9 cellular contexts compared by ENCODE assay signal in the genomic region with DNA sequence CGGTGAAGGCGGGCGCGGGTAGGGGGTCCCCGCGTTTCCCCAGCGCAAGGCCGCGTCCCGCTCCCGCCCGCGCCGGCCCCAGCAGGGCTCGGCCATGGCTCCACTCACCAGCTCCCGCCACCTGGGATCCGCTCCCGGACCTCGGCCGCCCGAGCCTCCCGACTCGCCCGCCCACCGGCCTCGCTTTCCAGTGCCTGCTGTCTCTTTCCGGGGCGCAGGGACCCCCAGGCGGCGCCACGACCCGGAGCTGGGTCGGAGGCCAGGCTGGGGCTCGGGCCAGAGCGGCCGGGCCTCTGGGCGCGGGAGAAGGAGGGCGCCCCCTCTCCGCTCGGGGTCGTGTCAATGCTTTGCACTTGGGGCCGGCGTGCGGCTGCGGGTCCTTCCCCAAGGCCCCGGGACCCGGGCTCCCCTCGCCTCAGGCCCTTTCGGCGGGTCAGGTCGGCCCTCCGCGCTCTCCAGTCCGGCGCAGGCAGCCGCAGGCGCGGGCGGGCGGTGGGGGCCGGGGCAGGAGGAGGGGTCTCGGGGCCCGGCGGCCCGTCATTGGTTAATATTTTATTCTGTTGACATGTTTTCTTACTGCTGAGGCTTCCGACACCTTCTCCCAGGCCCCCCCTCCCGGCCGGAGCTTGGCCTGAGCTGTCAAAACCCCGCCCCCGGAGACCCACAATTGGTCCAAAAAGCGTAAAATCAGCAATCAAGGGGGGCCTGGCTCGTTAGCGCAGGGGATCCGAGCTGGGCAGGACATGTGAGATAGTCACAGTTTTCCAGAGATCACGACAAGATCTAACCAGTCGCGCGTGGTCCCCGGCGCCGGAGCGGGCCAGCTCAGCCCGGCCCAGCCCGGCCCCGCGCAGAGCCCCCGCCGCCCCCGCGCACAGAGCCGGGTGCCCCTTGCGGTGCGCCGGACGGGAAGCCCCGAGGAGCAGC. TPM values are rescaled to one million over a fixed set of nuclear protein-coding genes. Genes with fewer than 3 reads are reported as not detected.
DNase-seq lines count a peak whose midpoint lies in the region; ATAC-seq and TF ChIP-seq lines count a peak whose summit lies in the region.
"Had no signal": no experiment of that assay in that cellular context is flagged by ENCODE, and none has a peak within 500 bp of the region (broad histone marks: within the 10 kb centered on the region; RNA-seq: fewer than 3 reads in every experiment).

A gene (plus strand): TSS at position 713 of the 927 bp plus-strand sequence. CDS start 334 bp downstream, outside the sequence.

- H3K36me3 ChIP-seq in mesendoderm (ENCODE audit: control insufficient read depth, insufficient read depth, low read length) (no peaks in the 10 kb centered on the region), transverse colon (no peaks in the 10 kb centered on the region)

- no peak within 1 kb of the TSS for H3K4ac ChIP-seq in mesendoderm (ENCODE audit: low read depth, low read length)

- ATAC-seq in GM21825 (IDR thresholded peaks at IDR 0.05; ENCODE audit: unreplicated experiment) = no peak

- no peak within 1 kb of the TSS for H3K23ac ChIP-seq in mesendoderm (ENCODE audit: low read length)

- DNase-seq in NCI-H82 (lab: John Stamatoyannopoulos, UW) (peak; percentile 52), NCI-H82 treated with DMSO at 0.1 percent for 48 hours (lab: John Stamatoyannopoulos, UW; ENCODE audit: unreplicated experiment) (no peak), RPMI7951 (ENCODE audit: low read depth) (peak; percentile 94), ecto neural progenitor cell (ENCODE audit: low spot score) (peak; percentile 83), mesendoderm (peak; percentile 87), transverse colon (peak; percentile 55), CD1c-positive myeloid dendritic cell (ENCODE audit: extremely low spot score) (no peak)

- H2BK15ac ChIP-seq in mesendoderm (replicated peaks; ENCODE audit: low read depth) = no peak within 1 kb of the TSS

- no peak within 1 kb of the TSS for H4K8ac ChIP-seq in mesendoderm (ENCODE audit: low read depth, low read length)

- H3K4me3 ChIP-seq in mesendoderm (ENCODE audit: low read length) (no peak within 1 kb of the TSS), transverse colon (peak within 1 kb of the TSS; percentile 20 to 54 (median 30))

- H3K4me1 ChIP-seq in mesendoderm (ENCODE audit: control insufficient read depth, low read depth, low read length) = peaks cover 2% of the 10 kb centered on the region
- peaks cover 11 to 53% (median 41%) of the 10 kb centered on the region in 4 donors for H3K4me1 ChIP-seq in transverse colon

- TF ChIP-seq POLR2A in transverse colon (IDR thresholded peaks at IDR 0.05) = no peak

- no CpG with 5 or more reads among the region's 97 CpGs for WGBS in mesendoderm (ENCODE audit: extremely low coverage, insufficient coverage, low lambda C conversion rate)
- 4% methylated on average over 64 of the region's 97 CpGs; no CpG with 5 or more reads in 1 of the 2 donors for WGBS in transverse colon (ENCODE audit: low coverage in 1 of 2), 2 donors

- H3K79me1 ChIP-seq in mesendoderm (ENCODE audit: low read length) = no peaks in the 10 kb centered on the region

- no peak for TF ChIP-seq EP300 in transverse colon (IDR thresholded peaks at IDR 0.05; ENCODE audit: low read depth)

- no peak within 1 kb of the TSS for H4K5ac ChIP-seq in mesendoderm (ENCODE audit: low read length)

- peak within 1 kb of the TSS; percentile 73 for H3K56ac ChIP-seq in mesendoderm (ENCODE audit: low read length)

- no peaks in the 10 kb centered on the region for H3K9me3 ChIP-seq in transverse colon

- peaks cover 65% of the 10 kb centered on the region for H3K27me3 ChIP-seq in mesendoderm (ENCODE audit: insufficient read depth, low read length, poor library complexity)
- H3K27me3 ChIP-seq in transverse colon = peaks cover 92% of the 10 kb centered on the region

- peak within 1 kb of the TSS; percentile 57 for H3K4me2 ChIP-seq in mesendoderm (ENCODE audit: low read length)

- no peak within 1 kb of the TSS for H2AK5ac ChIP-seq in mesendoderm (ENCODE audit: low read length)

- intact Hi-C loops in transverse colon (cut with DNase I; ENCODE audit: low total_unique reads) = no loop called here

- peak within 1 kb of the TSS; percentile 44 for H3K9ac ChIP-seq in mesendoderm (ENCODE audit: low read length)

- H3K27ac ChIP-seq in mesendoderm (ENCODE audit: low read depth, low read length) = no peak within 1 kb of the TSS
- peak within 1 kb of the TSS; percentile 53 to 78 (median 75) for H3K27ac ChIP-seq in transverse colon

- H2BK5ac ChIP-seq in mesendoderm (ENCODE audit: low read length) = no peak within 1 kb of the TSS

- no peak within 1 kb of the TSS for H3K18ac ChIP-seq in mesendoderm (ENCODE audit: low read length)

- H2BK120ac ChIP-seq in mesendoderm (ENCODE audit: low read depth, low read length) = no peak within 1 kb of the TSS

- H3K79me2 ChIP-seq in mesendoderm (ENCODE audit: control insufficient read depth, insufficient read depth, low read length) = no peaks in the 10 kb centered on the region

- TF ChIP-seq CTCF in transverse colon (IDR thresholded peaks at IDR 0.05) = no peak

- in situ Hi-C loops in transverse colon (cut with MboI; ENCODE audit: low pct_ligation_motif_present in 1 of 4, low pct_unique_long_range_greater_than_20kb in 1 of 4, low sequenced_read_pairs in 3 of 4) = loop anchor here (25.0 kb wide), 6 partner anchors 162 to 687 kb away; no protein-coding TSS in a partner anchor

RNA-seq across cellular contexts. Expression of the gene that starts here (rescaled TPM):
- 20.9 and 24.9 TPM in 2 replicates for total RNA-seq in RPMI7951 (2014; rRNA removed; shearing (Covaris generic))
- 0.01 TPM for polyA plus RNA-seq in mesendoderm (2013, experiment 1 of 2)
- 0.01 TPM for polyA plus RNA-seq in mesendoderm (2013, experiment 2 of 2)
- 10 to 100 TPM in 2 of 4 donors, 1 to 10 TPM in 2; 2.6 to 13.5 (median 8.7) TPM for total RNA-seq in transverse colon
- total RNA-seq: dermis microvascular lymphatic vessel endothelial cell had no signal

Comparison
In these comparisons a context has a peak if more than half of its experiments do, and no peak if none do; other contexts are left out.
1. DNase-seq: peak in NCI-H82 (single experiment), RPMI7951 (single experiment), ecto neural progenitor cell (single experiment), mesendoderm (single experiment) and transverse colon (single experiment); none in NCI-H82 treated with DMSO at 0.1 percent for 48 hours (single experiment) and CD1c-positive myeloid dendritic cell (single experiment).